29 cellular contexts compared by ENCODE assay signal in the genomic region with DNA sequence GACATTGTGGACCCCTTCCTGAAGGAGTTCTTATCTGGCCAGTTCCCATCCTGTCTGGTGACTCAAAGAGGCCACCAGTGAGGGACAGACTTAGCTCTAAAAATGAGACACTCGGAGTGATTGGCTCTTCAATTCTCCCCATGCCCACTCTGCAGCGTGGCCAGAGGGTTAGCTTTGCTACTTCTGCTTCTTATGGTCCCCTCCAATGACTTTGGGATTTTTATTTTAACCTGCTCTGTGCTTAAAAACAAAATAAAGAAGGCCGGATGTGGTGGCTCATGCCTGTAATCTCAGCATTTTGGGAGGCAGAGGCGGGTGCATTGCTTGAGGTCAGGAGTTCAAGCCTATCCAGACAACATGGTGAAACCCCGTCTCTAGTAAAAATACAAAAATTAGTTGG.
"Had no signal": no experiment of that assay in that cellular context is flagged by ENCODE, and none has a peak within 500 bp of the region (broad histone marks: within the 10 kb centered on the region; RNA-seq: fewer than 3 reads in every experiment).

No MANE protein-coding gene starts in this region.

- H3K4me3 ChIP-seq: K562, Peyer's patch, SJCRH30, SK-N-MC had no signal

- H3K36me3 ChIP-seq: Peyer's patch, SJCRH30 had no signal

- H3K27ac ChIP-seq: Peyer's patch, RWPE1, SJCRH30, SK-N-MC had no signal

- H3K9me3 ChIP-seq: Peyer's patch, SJCRH30 had no signal

- DNase-seq: KG1, MM.1S, MV-4-11, NCI-H1092, NCI-H1105, NCI-H1417 treated with DMSO at 0.1 percent for 48 hours, NCI-H1436 treated with DMSO at 0.1 percent for 48 hours, NCI-H1694 treated with DMSO at 0.1 percent for 48 hours, NCI-H187 treated with DMSO at 0.1 percent for 48 hours, NCI-H2029, NCI-H2081, NCI-H2171, NCI-H226, NCI-H446 treated with DMSO at 0.1 percent for 48 hours, NCI-H510A, NCI-H526, NCI-H69, NCI-H748 treated with DMSO at 0.1 percent for 48 hours, NCI-H82, OCI-M1, PC-3, Peyer's patch, SHP77, SIG-M5, SJCRH30, SW 1271 had no signal

- H3K27me3 ChIP-seq: Peyer's patch, SJCRH30 had no signal

- H3K4me1 ChIP-seq: Peyer's patch, SJCRH30 had no signal
